Comparison of ENCODE assay signal across 15 cellular contexts in the genomic region with DNA sequence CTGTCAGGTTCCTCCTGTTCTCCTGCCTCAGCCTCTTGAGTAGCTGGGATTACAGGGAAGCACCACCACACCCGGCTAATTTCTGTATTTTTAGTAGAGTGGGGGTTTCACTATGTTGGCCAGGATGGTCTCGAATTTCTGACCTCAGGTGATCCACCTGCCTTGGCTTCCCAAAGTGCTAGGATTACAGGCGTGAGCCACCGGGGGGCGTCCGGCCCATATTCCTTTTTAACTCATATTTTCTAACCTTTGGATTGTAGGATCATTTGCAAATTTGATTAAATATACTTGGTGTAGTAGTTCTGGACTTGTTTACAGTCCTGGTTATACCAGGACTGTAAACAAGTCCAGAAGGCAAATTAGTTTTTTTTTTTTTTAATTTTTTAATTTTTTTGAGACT. TPM values are rescaled to one million over a fixed set of nuclear protein-coding genes. Genes with fewer than 3 reads are reported as not detected.
DNase-seq lines count a peak whose midpoint lies in the region; FAIRE-seq and TF ChIP-seq lines count a peak whose summit lies in the region.
"Had no signal": no experiment of that assay in that cellular context is flagged by ENCODE, and none has a peak within 500 bp of the region (broad histone marks: within the 10 kb centered on the region; RNA-seq: fewer than 3 reads in every experiment).

No MANE protein-coding gene starts in this region.

- H3K27ac Mint-ChIP-seq in Calu3 (ENCODE audit: unreplicated experiment), result no peak overlapping the region
- no peak overlapping the region for H3K27ac Mint-ChIP-seq in astrocyte (ENCODE audit: unreplicated experiment)
- H3K27ac Mint-ChIP-seq: activated naive CD4-positive, alpha-beta T cell treated with anti-CD3 and anti-CD28 coated beads, Interleukin-2, amount 10 ng/mL, durations not matched to agents 7 days and 5 days had no signal

- no peak overlapping the region for H3K27ac ChIP-seq in HEK293 (ENCODE audit: extremely low read depth, low read depth, low read length)
- H3K27ac ChIP-seq in astrocyte (ENCODE audit: low read depth, low read length), result no peak overlapping the region
- no peak overlapping the region for H3K27ac ChIP-seq in iPS-18a (ENCODE audit: low read length)
- H3K27ac ChIP-seq: BLaER1 treated with 17β-estradiol and CSF1 and Interleukin-3, amounts not matched to agents 10 nM and 100 nM; heart left ventricle had no signal

- DNase-seq in Calu3, result peak; percentile 31
- no peak for DNase-seq in astrocyte (ENCODE audit: low read depth)
- DNase-seq in DMS153 (lab: John Stamatoyannopoulos, UW), result no peak
- no peak for DNase-seq in frontal cortex (ENCODE audit: low spot score in 2 of 2)
- no peak for DNase-seq in GM19238 (ENCODE audit: insufficient read length, low spot score)
- no peak for DNase-seq in NCI-H82 treated with DMSO at 0.1 percent for 48 hours (lab: John Stamatoyannopoulos, UW; ENCODE audit: unreplicated experiment)
- DNase-seq: activated CD8-positive, alpha-beta memory T cell treated with anti-CD3 and anti-CD28 coated beads, Interleukin-2, amount 50 U/mL, for 4 hours; activated naive CD4-positive, alpha-beta T cell treated with anti-CD3 and anti-CD28 coated beads, Interleukin-2, amount 10 ng/mL, durations not matched to agents 7 days and 5 days; heart left ventricle; posterior cingulate gyrus had no signal

- no peak overlapping the region for H2AFZ ChIP-seq in astrocyte (ENCODE audit: low read depth, low read length)

- H3K4me2 ChIP-seq in astrocyte (ENCODE audit: low read length), result no peak overlapping the region

- H3K4me3 Mint-ChIP-seq in Calu3 (ENCODE audit: low read depth, unreplicated experiment) (peak overlapping the region; percentile 86), astrocyte (ENCODE audit: unreplicated experiment) (no peak overlapping the region)
- H3K4me3 Mint-ChIP-seq: activated naive CD4-positive, alpha-beta T cell treated with anti-CD3 and anti-CD28 coated beads, Interleukin-2, amount 10 ng/mL, durations not matched to agents 7 days and 5 days had no signal

- TF ChIP-seq CTCF in Calu3 (IDR thresholded peaks at IDR 0.05; ENCODE audit: unreplicated experiment) (no peak), HEK293 (tag by site-specific recombination; IDR thresholded peaks at IDR 0.05) (no peak), astrocyte (IDR thresholded peaks at IDR 0.05; ENCODE audit: insufficient read depth, low read depth, low read length) (peak; percentile 1)

- no peak for FAIRE-seq in astrocyte (lab: Jason Lieb, UNC)
- FAIRE-seq in frontal cortex (lab: Jason Lieb, UNC), result no peak
- FAIRE-seq: endometrium, GM19239 had no signal

- H3K27me3 ChIP-seq in astrocyte (ENCODE audit: insufficient read depth, low read length) (no peaks in the 10 kb centered on the region), iPS-18a (ENCODE audit: control insufficient read depth, insufficient read depth, low read length) (no peaks in the 10 kb centered on the region)
- H3K27me3 ChIP-seq: BLaER1 treated with 17β-estradiol and CSF1 and Interleukin-3, amounts not matched to agents 10 nM and 100 nM; heart left ventricle had no signal

- peaks cover 77% of the 10 kb centered on the region for H4K20me1 ChIP-seq in astrocyte (ENCODE audit: insufficient read depth, low read length)

- H3K4me3 ChIP-seq in HEK293 (ENCODE audit: low read depth, low read length), result no peak overlapping the region
- H3K4me3 ChIP-seq in astrocyte (ENCODE audit: insufficient read depth, low read depth, low read length), result no peak overlapping the region
- H3K4me3 ChIP-seq in iPS-18a (ENCODE audit: low read length), result no peak overlapping the region
- H3K4me3 ChIP-seq: BLaER1 treated with 17β-estradiol and CSF1 and Interleukin-3, amounts not matched to agents 10 nM and 100 nM; heart left ventricle had no signal

- intact Hi-C loops in Calu3 (cut with micrococcal nuclease; ENCODE audit: unreplicated experiment), result no loop called here

- H3K79me2 ChIP-seq in astrocyte (ENCODE audit: insufficient read depth, low read length), result peaks cover 93% of the 10 kb centered on the region

- H3K9me3 Mint-ChIP-seq in Calu3 (ENCODE audit: low read depth, unreplicated experiment) (no peaks in the 10 kb centered on the region), astrocyte (ENCODE audit: unreplicated experiment) (no peaks in the 10 kb centered on the region)
- H3K9me3 Mint-ChIP-seq: activated naive CD4-positive, alpha-beta T cell treated with anti-CD3 and anti-CD28 coated beads, Interleukin-2, amount 10 ng/mL, durations not matched to agents 7 days and 5 days had no signal

- no peak overlapping the region for H3K9ac ChIP-seq in astrocyte (ENCODE audit: low read length)
- H3K9ac ChIP-seq in iPS-18a (ENCODE audit: low read length), result peak overlapping the region; percentile 9

- H3K36me3 Mint-ChIP-seq in Calu3 (ENCODE audit: insufficient read depth, unreplicated experiment) (peaks cover 48% of the 10 kb centered on the region), astrocyte (ENCODE audit: low read depth, unreplicated experiment) (no peaks in the 10 kb centered on the region)

- H3K4me1 ChIP-seq in HEK293 (ENCODE audit: control insufficient read depth, insufficient read depth, low read length) (peaks cover 12% of the 10 kb centered on the region; the same call in 1 of the 2 replicates), astrocyte (ENCODE audit: insufficient read depth, low read length) (peaks cover 11% of the 10 kb centered on the region), iPS-18a (ENCODE audit: control insufficient read depth, low read depth, low read length) (peaks cover 19% of the 10 kb centered on the region)

- POLR2A ChIA-PET in HEK293 (lab: Yijun Ruan, JAX), result no interaction called here

- H3K9me3 ChIP-seq in HEK293 (ENCODE audit: control insufficient read depth, insufficient read depth, low read depth, low read length), result no peaks in the 10 kb centered on the region
- H3K9me3 ChIP-seq in astrocyte (ENCODE audit: insufficient read depth, low read depth, low read length), result no peaks in the 10 kb centered on the region
- no peaks in the 10 kb centered on the region for H3K9me3 ChIP-seq in iPS-18a (ENCODE audit: control insufficient read depth, low read depth, low read length)
- H3K9me3 ChIP-seq: heart left ventricle had no signal

- CTCF ChIA-PET in Calu3 (lab: Charles Lee), result interaction anchor here (0.6 to 0.7 kb wide), 2 partner anchors 161 to 641 kb away, joined by 5 to 7 read pairs; no protein-coding TSS in a partner anchor
- CTCF ChIA-PET in HEK293 (lab: Yijun Ruan, JAX), result interaction anchor here (0.6 to 1.0 kb wide), 6 partner anchors 12 to 1025 kb away, joined by 3 to 4 read pairs (median 3); no protein-coding TSS in a partner anchor

- H3K36me3 ChIP-seq in HEK293 (ENCODE audit: control insufficient read depth in 2 of 2, insufficient read depth in 1 of 2, low read length in 2 of 2), result peaks cover 16 to 24% of the 10 kb centered on the region in 2 experiments
- H3K36me3 ChIP-seq in astrocyte (ENCODE audit: insufficient read depth, low read length), result peaks cover 14% of the 10 kb centered on the region
- H3K36me3 ChIP-seq in iPS-18a (ENCODE audit: control insufficient read depth, low read depth, low read length), result peaks cover 15% of the 10 kb centered on the region

- H3K27me3 Mint-ChIP-seq in Calu3 (ENCODE audit: unreplicated experiment), result no peaks in the 10 kb centered on the region
- H3K27me3 Mint-ChIP-seq in astrocyte (ENCODE audit: low read depth, unreplicated experiment), result no peaks in the 10 kb centered on the region
- H3K27me3 Mint-ChIP-seq: activated naive CD4-positive, alpha-beta T cell treated with anti-CD3 and anti-CD28 coated beads, Interleukin-2, amount 10 ng/mL, durations not matched to agents 7 days and 5 days had no signal

- H3K4me1 Mint-ChIP-seq in Calu3 (ENCODE audit: low read depth, unreplicated experiment), result peaks cover 40% of the 10 kb centered on the region
- H3K4me1 Mint-ChIP-seq in astrocyte (ENCODE audit: low read depth, unreplicated experiment), result peaks cover 26% of the 10 kb centered on the region

- no TSS peak for BruUV-seq in Calu3 (replicated peaks; lab: Mats Ljungman, UMichigan)

TF ChIP-seq in HEK293, 187 proteins besides CTCF, POLR2A, EP300 and RAD21:
- TF ChIP-seq SP3 (tag by site-specific recombination; IDR thresholded peaks at IDR 0.05), result no peak
- no peak for TF ChIP-seq PRDM1 (tag by site-specific recombination; IDR thresholded peaks at IDR 0.05)
- no peak for TF ChIP-seq ZNF529 (tag by site-specific recombination; IDR thresholded peaks at IDR 0.05; ENCODE audit: insufficient replicate concordance)
- TF ChIP-seq ZNF654 (tag by site-specific recombination; IDR thresholded peaks at IDR 0.05; ENCODE audit: low read depth), result 0 out of 2 replicates have a peak, but pooled peaks have one; percentile 4
TF ChIP-seq in HEK293: peak in this region for 1.

RNA-seq across cellular contexts. Expression of gene TCERG1, which starts 4.3 kb away (rescaled TPM):
- total RNA-seq in Calu3 (2022), result 122 and 133 TPM in 2 replicates
- 53.1 and 66.0 TPM in 2 replicates for total RNA-seq in astrocyte
- total RNA-seq in frontal cortex, result 48.1 TPM
